ENCODE assay signal across 8 cellular contexts in the genomic region with DNA sequence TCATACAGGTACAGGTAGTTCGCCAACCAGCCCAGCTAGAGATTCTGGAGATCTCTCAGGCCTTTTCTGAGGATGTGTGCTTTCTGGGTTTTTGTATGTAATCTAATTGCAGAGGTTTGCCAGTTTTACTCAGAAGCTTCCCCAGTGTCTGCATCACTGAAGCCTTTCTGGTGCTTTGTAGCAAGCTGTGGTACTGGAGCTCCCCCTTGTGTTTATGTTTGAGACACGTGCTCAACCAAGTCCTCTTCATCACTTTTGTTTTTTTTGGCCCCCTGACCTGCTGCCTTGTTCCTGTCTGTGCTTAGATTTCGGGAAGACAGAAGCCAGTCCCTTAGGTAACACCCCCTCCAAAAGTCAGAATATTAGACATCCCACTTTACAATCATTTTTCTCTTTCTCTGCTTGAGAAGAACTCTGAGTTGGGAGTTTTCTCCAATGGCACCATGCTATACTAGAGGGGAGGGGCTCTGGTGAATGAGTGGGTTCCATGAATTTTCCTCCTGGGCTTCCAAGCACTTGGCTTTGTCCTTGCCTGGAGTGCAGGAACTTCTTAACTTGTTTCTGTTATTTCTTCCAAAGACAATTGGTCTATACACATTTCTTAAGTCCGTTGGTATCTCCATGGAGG.
DNase-seq lines count a peak whose midpoint lies in the region; ATAC-seq, FAIRE-seq and TF ChIP-seq lines count a peak whose summit lies in the region.

No MANE protein-coding gene starts in this region.

- BruUV-seq in Caco-2 (replicated peaks; lab: Mats Ljungman, UMichigan) = no TSS peak

- intact Hi-C loops in Caco-2 (cut with micrococcal nuclease; ENCODE audit: unreplicated experiment) (loop anchor here (1.0 to 5.0 kb wide), 4 partner anchors 23 to 289 kb away; a partner anchor contains a TSS), heart right ventricle (cut with DNase I) (loop anchor here in 6 of 10 donors (1.0 to 5.0 kb wide), 5 partner anchors 22 to 248 kb away; a partner anchor contains a TSS)
- intact Hi-C loops in activated CD8-positive, alpha-beta T cell treated with anti-CD3 and anti-CD28 coated beads for 36 hours (cut with micrococcal nuclease) = no loop called here

- H3K4me1 ChIP-seq in Caco-2 (no peaks in the 10 kb centered on the region), heart right ventricle (peaks cover 0 to 32% (median 4%) of the 10 kb centered on the region in 9 donors), small intestine (ENCODE audit: control insufficient read depth in 2 of 2, insufficient read depth in 1 of 2, low read depth in 1 of 2, low read length in 1 of 2) (no peaks in the 10 kb centered on the region)
- H3K4me1 ChIP-seq in CD8-positive, alpha-beta memory T cell (ENCODE audit: insufficient read depth, low read length) = no peaks in the 10 kb centered on the region

- TF ChIP-seq CTCF in Caco-2 (IDR thresholded peaks at IDR 0.05; ENCODE audit: insufficient read depth in 1 of 2, low read depth in 1 of 2, low read length in 1 of 2, severe bottlenecking in 1 of 2, unreplicated experiment in 1 of 2) (peak; percentile 73 to 75), heart right ventricle (IDR thresholded peaks at IDR 0.05) (peak; percentile 37 to 74 (median 69))
- peak; percentile 37 for TF ChIP-seq CTCF in activated CD8-positive, alpha-beta T cell treated with anti-CD3 and anti-CD28 coated beads for 36 hours (IDR thresholded peaks at IDR 0.05)

- H3K4me3 Mint-ChIP-seq in Caco-2 (ENCODE audit: unreplicated experiment) = no peak overlapping the region
- H3K4me3 Mint-ChIP-seq in activated CD8-positive, alpha-beta T cell treated with anti-CD3 and anti-CD28 coated beads for 36 hours = no peak overlapping the region
- H3K4me3 Mint-ChIP-seq in CD8-positive, alpha-beta memory T cell = no peak overlapping the region

- H3K4me1 Mint-ChIP-seq in Caco-2 (ENCODE audit: low read depth, unreplicated experiment) = no peaks in the 10 kb centered on the region
- H3K4me1 Mint-ChIP-seq in activated CD8-positive, alpha-beta T cell treated with anti-CD3 and anti-CD28 coated beads for 36 hours (ENCODE audit: low read depth) = no peaks in the 10 kb centered on the region
- H3K4me1 Mint-ChIP-seq in CD8-positive, alpha-beta memory T cell = no peaks in the 10 kb centered on the region

- H3K27me3 ChIP-seq in Caco-2 (replicated peaks; ENCODE audit: control insufficient read depth, insufficient read depth, low read length) (no peaks in the 10 kb centered on the region), heart right ventricle (no peaks in the 10 kb centered on the region), small intestine (ENCODE audit: control insufficient read depth in 2 of 2, insufficient read depth in 2 of 2, low read length in 2 of 2) (no peaks in the 10 kb centered on the region)
- H3K27me3 ChIP-seq in CD8-positive, alpha-beta memory T cell (ENCODE audit: insufficient read depth, low read length, poor library complexity, severe bottlenecking) = no peaks in the 10 kb centered on the region

- H3K9me3 ChIP-seq in Caco-2 (no peaks in the 10 kb centered on the region), heart right ventricle (peaks cover 0 to 28% (median 0%) of the 10 kb centered on the region in 11 donors), small intestine (ENCODE audit: control insufficient read depth, low read depth) (no peaks in the 10 kb centered on the region)
- no peaks in the 10 kb centered on the region for H3K9me3 ChIP-seq in CD8-positive, alpha-beta memory T cell (ENCODE audit: low read length)

- ATAC-seq in GM18909 (IDR thresholded peaks at IDR 0.05; ENCODE audit: poor library complexity, unreplicated experiment) = peak; percentile 91
- ATAC-seq in HG03066 (IDR thresholded peaks at IDR 0.05; ENCODE audit: low read depth, unreplicated experiment) = peak; percentile 84
- ATAC-seq in activated CD8-positive, alpha-beta T cell treated with anti-CD3 and anti-CD28 coated beads for 36 hours = peak; percentile 34
- ATAC-seq in heart right ventricle = peak; percentile 52 to 77 (median 70)

- H3K36me3 ChIP-seq in Caco-2 (ENCODE audit: control insufficient read depth, insufficient read depth, low read length) (no peaks in the 10 kb centered on the region), heart right ventricle (no peaks in the 10 kb centered on the region), small intestine (ENCODE audit: control insufficient read depth in 2 of 2, insufficient read depth in 2 of 2, low read length in 2 of 2) (no peaks in the 10 kb centered on the region)
- H3K36me3 ChIP-seq in CD8-positive, alpha-beta memory T cell (ENCODE audit: insufficient read depth, low read length) = no peaks in the 10 kb centered on the region

- peaks cover 4% of the 10 kb centered on the region for H3K27me3 Mint-ChIP-seq in Caco-2 (ENCODE audit: insufficient read depth, unreplicated experiment)
- H3K27me3 Mint-ChIP-seq in activated CD8-positive, alpha-beta T cell treated with anti-CD3 and anti-CD28 coated beads for 36 hours = no peaks in the 10 kb centered on the region
- H3K27me3 Mint-ChIP-seq in CD8-positive, alpha-beta memory T cell = peaks cover 0 to 9% of the 10 kb centered on the region in 2 donors

- 49 to 50% methylated on average over 4 of the region's 4 CpGs for WGBS in heart right ventricle, 2 donors
- WGBS in small intestine, 3 donors = 39 to 53% (median 40%) methylated on average over 4 of the region's 4 CpGs

- POLR2A ChIA-PET in Caco-2 (lab: Charles Lee) = no interaction called here
- POLR2A ChIA-PET in activated CD8-positive, alpha-beta T cell treated with anti-CD3 and anti-CD28 coated beads for 36 hours (lab: Charles Lee) = no interaction called here
- POLR2A ChIA-PET in CD8-positive, alpha-beta memory T cell (lab: Charles Lee) = no interaction called here

- no peak overlapping the region for H3K27ac Mint-ChIP-seq in Caco-2 (ENCODE audit: unreplicated experiment)
- no peak overlapping the region for H3K27ac Mint-ChIP-seq in activated CD8-positive, alpha-beta T cell treated with anti-CD3 and anti-CD28 coated beads for 36 hours
- no peak overlapping the region for H3K27ac Mint-ChIP-seq in CD8-positive, alpha-beta memory T cell

- H3K9me3 Mint-ChIP-seq in Caco-2 (ENCODE audit: unreplicated experiment) = no peaks in the 10 kb centered on the region
- peaks cover 16% of the 10 kb centered on the region for H3K9me3 Mint-ChIP-seq in activated CD8-positive, alpha-beta T cell treated with anti-CD3 and anti-CD28 coated beads for 36 hours
- H3K9me3 Mint-ChIP-seq in CD8-positive, alpha-beta memory T cell = peaks cover 14 to 26% (median 18%) of the 10 kb centered on the region in 5 donors

- no peaks in the 10 kb centered on the region for H3K36me3 Mint-ChIP-seq in Caco-2 (ENCODE audit: insufficient read depth, unreplicated experiment)
- H3K36me3 Mint-ChIP-seq in activated CD8-positive, alpha-beta T cell treated with anti-CD3 and anti-CD28 coated beads for 36 hours (ENCODE audit: low read depth) = no peaks in the 10 kb centered on the region
- no peaks in the 10 kb centered on the region for H3K36me3 Mint-ChIP-seq in CD8-positive, alpha-beta memory T cell

- H3K4me3 ChIP-seq in Caco-2 (ENCODE audit: low read depth, low read length) (no peak overlapping the region), heart right ventricle (no peak overlapping the region), small intestine (ENCODE audit: low read depth in 1 of 2, low read length in 2 of 2) (no peak overlapping the region)
- H3K4me3 ChIP-seq in CD8-positive, alpha-beta memory T cell (ENCODE audit: low read length) = no peak overlapping the region

- peak; percentile 66 to 73 for DNase-seq in Caco-2
- peak; percentile 20 for DNase-seq in NCI-H2171 (lab: John Stamatoyannopoulos, UW)
- peak; percentile 44 for DNase-seq in activated CD8-positive, alpha-beta T cell treated with anti-CD3 and anti-CD28 coated beads for 36 hours
- DNase-seq in heart right ventricle = peak in 1 of 2 donors; percentile 51
- peak; percentile 56 for DNase-seq in small intestine
- no peak for DNase-seq in CD8-positive, alpha-beta memory T cell

- CTCF ChIA-PET in Caco-2 (lab: Charles Lee) = interaction anchor here (0.6 to 2.2 kb wide), 6 partner anchors 9 to 554 kb away, joined by 3 to 15 read pairs (median 4); no protein-coding TSS in a partner anchor
- CTCF ChIA-PET in activated CD8-positive, alpha-beta T cell treated with anti-CD3 and anti-CD28 coated beads for 36 hours (lab: Charles Lee) = interaction anchor here (1.0 to 1.4 kb wide), 6 partner anchors 17 to 203 kb away, joined by 3 to 5 read pairs (median 4); no protein-coding TSS in a partner anchor
- CTCF ChIA-PET in CD8-positive, alpha-beta memory T cell (lab: Charles Lee) = no interaction called here

- no peak for FAIRE-seq in small intestine (lab: Jason Lieb, UNC)

- H3K27ac ChIP-seq in heart right ventricle (peak overlapping the region in 1 of 10 donors; percentile 10), small intestine (ENCODE audit: low read depth in 1 of 2, low read length in 1 of 2) (no peak overlapping the region)
- H3K27ac ChIP-seq in CD8-positive, alpha-beta memory T cell (ENCODE audit: low read depth, low read length) = no peak overlapping the region

Comparison
In these comparisons a context has a peak if more than half of its experiments do, and no peak if none do; other contexts are left out.
1. DNase-seq: peak in Caco-2 (2 of 2), NCI-H2171 (single experiment), activated CD8-positive, alpha-beta T cell treated with anti-CD3 and anti-CD28 coated beads for 36 hours (single experiment) and small intestine (single experiment); none in CD8-positive, alpha-beta memory T cell (0 of 5).
2. ATAC-seq: peak in every context shown above with its lines; median percentile 91 in GM18909; 84 in HG03066; 70 in heart right ventricle; 34 in activated CD8-positive, alpha-beta T cell treated with anti-CD3 and anti-CD28 coated beads for 36 hours.
3. Peak in every context shown above with its lines, with median percentiles within 50 percentile points of each other: CTCF ChIP-seq.